In the genomic region with DNA sequence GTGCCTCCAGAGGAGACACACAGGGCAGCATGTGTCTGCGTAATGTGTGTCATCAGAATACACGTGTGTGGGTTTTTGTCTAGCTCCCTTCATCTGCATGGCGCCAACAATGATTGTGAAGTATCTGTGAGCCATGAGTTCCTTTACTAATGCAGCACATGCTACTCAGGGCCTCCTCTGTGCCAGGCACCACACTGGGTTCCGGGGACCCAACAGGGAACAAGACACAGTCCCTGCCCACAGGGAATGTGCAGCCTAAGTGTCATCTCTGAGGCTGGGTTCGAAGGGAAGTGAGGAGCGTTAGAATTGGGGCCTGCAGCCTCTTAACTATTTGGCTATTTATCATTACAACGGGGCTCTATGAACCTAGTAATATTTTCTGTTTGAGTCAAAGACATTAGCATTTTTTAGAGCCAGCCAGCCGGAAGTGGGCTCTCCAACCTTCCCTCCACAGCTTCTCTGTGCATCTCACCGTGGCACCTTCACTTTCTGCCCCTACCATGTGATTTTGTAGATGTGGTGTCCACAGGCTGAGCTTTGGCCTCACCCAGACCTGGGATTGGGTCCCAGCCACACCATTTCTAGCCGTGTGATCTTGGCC, we compare ENCODE assay signal across 8 cellular contexts. TPM values are rescaled to one million over a fixed set of nuclear protein-coding genes. Genes with fewer than 3 reads are reported as not detected.
DNase-seq lines count a peak whose midpoint lies in the region; ATAC-seq, FAIRE-seq and TF ChIP-seq lines count a peak whose summit lies in the region.

No MANE protein-coding gene starts in this region.

- DNase-seq in GM19239 (ENCODE audit: insufficient read length, low spot score) (no peak), mucosa of gallbladder (ENCODE audit: low spot score) (no peak), NCI-H69 (lab: John Stamatoyannopoulos, UW) (no peak), uterus (no peak), right cardiac atrium (no peak)
- DNase-seq in activated T-cell treated with anti-CD3 and anti-CD28 coated beads, Interleukin-2, amount 50 U/mL, for 4 hours: no peak
- peak; percentile 30 for DNase-seq in stimulated activated CD4-positive, alpha-beta T cell treated with anti-CD3 and anti-CD28 coated beads, Interleukin-1b, Interleukin-23, amount 100 ng/mL, for 48 hours

- TF ChIP-seq POLR2A in uterus (IDR thresholded peaks at IDR 0.05): no peak

- 72% methylated on average over 10 of the region's 10 CpGs for WGBS in right cardiac atrium

- no peaks in the 10 kb centered on the region for H3K27me3 Mint-ChIP-seq in activated T-cell treated with anti-CD3 and anti-CD28 coated beads, Interleukin-2, amount 50 U/mL, for 4 hours (ENCODE audit: low read depth)

- no peaks in the 10 kb centered on the region for H3K36me3 Mint-ChIP-seq in activated T-cell treated with anti-CD3 and anti-CD28 coated beads, Interleukin-2, amount 50 U/mL, for 4 hours (ENCODE audit: insufficient read depth)

- H3K27me3 ChIP-seq in uterus (no peaks in the 10 kb centered on the region), right cardiac atrium (ENCODE audit: control insufficient read depth, insufficient read depth) (no peaks in the 10 kb centered on the region)

- H3K9me3 ChIP-seq in uterus (no peaks in the 10 kb centered on the region), right cardiac atrium (ENCODE audit: control insufficient read depth, low read length) (no peaks in the 10 kb centered on the region)

- FAIRE-seq in GM19239 (lab: Jason Lieb, UNC): peak; percentile 90

- peak overlapping the region; percentile 30 for H3K4me3 Mint-ChIP-seq in activated T-cell treated with anti-CD3 and anti-CD28 coated beads, Interleukin-2, amount 50 U/mL, for 4 hours

- H3K4me1 ChIP-seq in uterus (no peaks in the 10 kb centered on the region), right cardiac atrium (ENCODE audit: control insufficient read depth, insufficient read depth, low read length) (no peaks in the 10 kb centered on the region)

- H3K4me3 ChIP-seq in uterus: no peak overlapping the region
- no peak overlapping the region for H3K4me3 ChIP-seq in right cardiac atrium (ENCODE audit: low read length)

- TF ChIP-seq CTCF in uterus (IDR thresholded peaks at IDR 0.05): no peak

- no peaks in the 10 kb centered on the region for H3K36me3 ChIP-seq in uterus

- H3K27ac ChIP-seq in uterus (no peak overlapping the region), right cardiac atrium (ENCODE audit: low read length) (no peak overlapping the region)

- intact Hi-C loops in uterus (cut with DNase I; ENCODE audit: low total_unique reads): no loop called here
- intact Hi-C loops in right cardiac atrium (cut with DNase I): no loop called here

- no peaks in the 10 kb centered on the region for H3K9me3 Mint-ChIP-seq in activated T-cell treated with anti-CD3 and anti-CD28 coated beads, Interleukin-2, amount 50 U/mL, for 4 hours

- peaks cover 42% of the 10 kb centered on the region for H3K4me1 Mint-ChIP-seq in activated T-cell treated with anti-CD3 and anti-CD28 coated beads, Interleukin-2, amount 50 U/mL, for 4 hours (ENCODE audit: low read depth)

- ATAC-seq in HG03097 (IDR thresholded peaks at IDR 0.05; ENCODE audit: low FRiP score, unreplicated experiment) (peak; percentile 69), right cardiac atrium (no peak)
- ATAC-seq in activated T-cell treated with anti-CD3 and anti-CD28 coated beads, Interleukin-2, amount 50 U/mL, for 4 hours: peak; percentile 8 to 19

RNA-seq across cellular contexts. Expression of a gene that starts 43.9 kb away (rescaled TPM):
- 100 to 1,000 TPM; 455 to 725 (median 567) TPM for total RNA-seq in activated T-cell treated with anti-CD3 and anti-CD28 coated beads, Interleukin-2, amount 50 U/mL, for 4 hours
- total RNA-seq in mucosa of gallbladder (91.4 TPM), uterus (100 to 1,000 TPM in 2 of 4 donors, 10 to 100 TPM in 2; 36.9 to 281 (median 120) TPM), right cardiac atrium (100 to 1,000 TPM in 1 of 4 donors, 10 to 100 TPM in 3; 53.4 to 102 (median 76.8) TPM)
- 69.5 TPM for polyA plus RNA-seq in right cardiac atrium

RNA-seq across cellular contexts. Expression of a gene that starts 55.4 kb away (rescaled TPM):
- total RNA-seq in activated T-cell treated with anti-CD3 and anti-CD28 coated beads, Interleukin-2, amount 50 U/mL, for 4 hours: 10 to 100 TPM in 1 of 3 donors, 1 to 10 TPM in 2; 7.5 to 11.4 (median 9.3) TPM
- total RNA-seq in mucosa of gallbladder (27.7 TPM), uterus (10 to 100 TPM in 3 of 4 donors, 1 to 10 TPM in 1; 7.4 to 49.2 (median 30.4) TPM), right cardiac atrium (10 to 100 TPM; 31.6 to 36.9 (median 35.1) TPM)
- polyA plus RNA-seq in right cardiac atrium: 29.2 TPM

Comparison
In these comparisons a context has a peak if more than half of its experiments do, and no peak if none do; other contexts are left out.
1. ATAC-seq: peak in HG03097 (single experiment) and activated T-cell treated with anti-CD3 and anti-CD28 coated beads, Interleukin-2, amount 50 U/mL, for 4 hours (2 of 2); none in right cardiac atrium (0 of 2).